ENCODE assay signal across 22 cellular contexts in genomic region chr9:117028103-117028858, GRCh38.
"Had no signal": no experiment of that assay in that cellular context is flagged by ENCODE, and none has a peak within 500 bp of the region (broad histone marks: within the 10 kb centered on the region; RNA-seq: fewer than 3 reads in every experiment).

No MANE protein-coding gene starts in this region.

- H3K27me3 Mint-ChIP-seq: activated CD4-positive, alpha-beta T cell treated with anti-CD3 and anti-CD28 coated beads, Interleukin-2, amount 10 ng/mL, durations not matched to agents 7 days and 5 days; activated T-cell treated with anti-CD3 and anti-CD28 coated beads, Interleukin-2, amount 50 U/mL, for 24 hours; memory B cell; stimulated activated memory B cell treated with anti-CD40 and anti-IgM and Interleukin-4, amounts not matched to agents 10 μg/mL and 1 μg/mL and 100 μg/mL, for 72 hours had no signal

- H3K4me1 ChIP-seq: ascending aorta, breast epithelium, parathyroid adenoma, sigmoid colon, spleen, upper lobe of left lung had no signal

- ATAC-seq: activated CD4-positive, CD25-positive, alpha-beta regulatory T cell treated with anti-CD3 and anti-CD28 coated beads, Interleukin-2, amount 50 U/mL, for 24 hours; activated CD8-positive, alpha-beta T cell treated with anti-CD3 and anti-CD28 coated beads, Interleukin-2, amount 10 ng/mL, durations not matched to agents 7 days and 5 days; mucosa of descending colon; natural killer cell; stimulated activated memory B cell treated with anti-CD40 and anti-IgM and Interleukin-4, amounts not matched to agents 10 μg/mL and 1 μg/mL and 100 μg/mL, for 72 hours had no signal

- H3K9me3 ChIP-seq: ascending aorta, breast epithelium, esophagus muscularis mucosa, mucosa of descending colon, sigmoid colon, spleen, thoracic aorta, upper lobe of left lung had no signal

- H2AFZ ChIP-seq: hepatocyte, parathyroid adenoma had no signal

- H3K36me3 ChIP-seq: ascending aorta, breast epithelium, esophagus muscularis mucosa, sigmoid colon, spleen, thoracic aorta, upper lobe of left lung had no signal

- H3K27me3 ChIP-seq: ascending aorta, breast epithelium, esophagus muscularis mucosa, hepatocyte, sigmoid colon, upper lobe of left lung had no signal

- H3K4me2 ChIP-seq: hepatocyte had no signal

- H3K4me3 ChIP-seq: ascending aorta, breast epithelium, esophagus muscularis mucosa, hepatocyte, mucosa of descending colon, sigmoid colon, spleen, thoracic aorta, upper lobe of left lung had no signal

- H3K27ac Mint-ChIP-seq: activated CD4-positive, alpha-beta T cell treated with anti-CD3 and anti-CD28 coated beads, Interleukin-2, amount 10 ng/mL, durations not matched to agents 7 days and 5 days; activated CD8-positive, alpha-beta T cell treated with anti-CD3 and anti-CD28 coated beads, Interleukin-2, amount 10 ng/mL, durations not matched to agents 7 days and 5 days; activated T-cell treated with anti-CD3 and anti-CD28 coated beads, Interleukin-2, amount 50 U/mL, for 24 hours; memory B cell; natural killer cell; stimulated activated memory B cell treated with anti-CD40 and anti-IgM and Interleukin-4, amounts not matched to agents 10 μg/mL and 1 μg/mL and 100 μg/mL, for 72 hours; T-helper 1 cell treated with Interleukin-12 subunit alpha and Interleukin-12 subunit beta and Interleukin-4 antibody, amounts not matched to agents 30 μg/mL and 1 μg/mL, for 36 hours had no signal

- H3K9me3 Mint-ChIP-seq: activated T-cell treated with anti-CD3 and anti-CD28 coated beads, Interleukin-2, amount 50 U/mL, for 24 hours had no signal

- H3K9ac ChIP-seq: parathyroid adenoma had no signal

- H3K36me3 Mint-ChIP-seq: memory B cell; natural killer cell; stimulated activated memory B cell treated with anti-CD40 and anti-IgM and Interleukin-4, amounts not matched to agents 10 μg/mL and 1 μg/mL and 100 μg/mL, for 72 hours had no signal

- DNase-seq: activated CD4-positive, alpha-beta T cell treated with anti-CD3 and anti-CD28 coated beads, Interleukin-2, amount 10 ng/mL, durations not matched to agents 7 days and 5 days; activated CD8-positive, alpha-beta T cell treated with anti-CD3 and anti-CD28 coated beads, Interleukin-2, amount 10 ng/mL, durations not matched to agents 7 days and 5 days; activated naive CD4-positive, alpha-beta T cell treated with anti-CD3 and anti-CD28 coated beads, Interleukin-2, amount 50 U/mL, for 16 hours; activated T-cell treated with anti-CD3 and anti-CD28 coated beads, Interleukin-2, amount 50 U/mL, for 24 hours; cerebellar nuclear complex; effector CD4-positive, alpha-beta T cell; mucosa of descending colon; natural killer cell; sigmoid colon; spleen; stimulated activated CD4-positive, alpha-beta T cell treated with anti-CD3 and anti-CD28 coated beads, Interleukin-4, amount 100 ng/mL, for 4 hours; upper lobe of left lung had no signal

- H3K4me3 Mint-ChIP-seq: activated CD4-positive, alpha-beta T cell treated with anti-CD3 and anti-CD28 coated beads, Interleukin-2, amount 10 ng/mL, durations not matched to agents 7 days and 5 days; activated CD8-positive, alpha-beta T cell treated with anti-CD3 and anti-CD28 coated beads, Interleukin-2, amount 10 ng/mL, durations not matched to agents 7 days and 5 days; activated T-cell treated with anti-CD3 and anti-CD28 coated beads, Interleukin-2, amount 50 U/mL, for 24 hours; memory B cell; natural killer cell; stimulated activated memory B cell treated with anti-CD40 and anti-IgM and Interleukin-4, amounts not matched to agents 10 μg/mL and 1 μg/mL and 100 μg/mL, for 72 hours; T-helper 1 cell treated with Interleukin-12 subunit alpha and Interleukin-12 subunit beta and Interleukin-4 antibody, amounts not matched to agents 30 μg/mL and 1 μg/mL, for 36 hours had no signal

- H3K27ac ChIP-seq: ascending aorta, breast epithelium, esophagus muscularis mucosa, hepatocyte, parathyroid adenoma, sigmoid colon, spleen, thoracic aorta, upper lobe of left lung had no signal

- H3K4me1 Mint-ChIP-seq: activated CD4-positive, alpha-beta T cell treated with anti-CD3 and anti-CD28 coated beads, Interleukin-2, amount 10 ng/mL, durations not matched to agents 7 days and 5 days; memory B cell; natural killer cell; stimulated activated memory B cell treated with anti-CD40 and anti-IgM and Interleukin-4, amounts not matched to agents 10 μg/mL and 1 μg/mL and 100 μg/mL, for 72 hours had no signal

- H3K79me2 ChIP-seq: hepatocyte, parathyroid adenoma had no signal
